26 cellular contexts compared by ENCODE assay signal in the genomic region with DNA sequence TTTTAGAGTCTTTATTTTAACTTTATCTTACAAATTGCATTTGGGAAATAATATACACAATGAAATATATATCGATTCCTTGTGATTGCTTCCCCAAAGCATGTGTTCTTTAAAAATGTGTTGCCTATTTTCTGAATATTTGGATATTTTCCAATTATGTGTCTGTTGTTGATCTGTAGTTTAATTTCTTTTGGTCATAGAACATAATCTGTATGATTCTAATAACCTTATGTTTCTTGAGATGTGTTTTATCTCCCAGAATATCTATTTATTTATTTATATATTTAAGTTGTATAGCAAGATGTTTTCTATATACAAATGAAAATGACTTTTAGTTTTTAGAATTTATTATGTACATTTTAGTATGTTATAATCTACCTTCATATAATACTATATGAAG.
"Had no signal": no experiment of that assay in that cellular context is flagged by ENCODE, and none has a peak within 500 bp of the region (broad histone marks: within the 10 kb centered on the region; RNA-seq: fewer than 3 reads in every experiment).

No MANE protein-coding gene starts in this region.

- H3K9me3 ChIP-seq: left ventricle myocardium inferior, neutrophil, right atrium auricular region, right lobe of liver, suprapubic skin, thoracic aorta, tibial artery, uterus had no signal

- H3K79me2 ChIP-seq: hepatocyte had no signal

- DNase-seq: islet precursor cell; left ventricle myocardium inferior; mesendoderm; naive B cell; natural killer cell; nephron progenitor cell; occipital lobe; right lobe of liver; stimulated activated CD4-positive, alpha-beta T cell treated with anti-CD3 and anti-CD28 coated beads, Interleukin-12 subunit alpha, Interleukin-12 subunit beta, amount 100 ng/mL, for 4 hours; stimulated activated CD4-positive, alpha-beta T cell treated with anti-CD3 and anti-CD28 coated beads, Interleukin-15, amount 100 ng/mL, for 24 hours; stimulated activated CD4-positive, alpha-beta T cell treated with anti-CD3 and anti-CD28 coated beads, Interleukin-2, amount 100 ng/mL, for 24 hours; stimulated activated CD4-positive, alpha-beta T cell treated with anti-CD3 and anti-CD28 coated beads, Interleukin-4, amount 100 ng/mL, for 1 hour; stimulated activated naive B cell treated with anti-CD40 and anti-IgM and Interleukin-4, amounts not matched to agents 10 μg/mL and 1 μg/mL and 100 μg/mL, for 72 hours; stimulated activated naive CD8-positive, alpha-beta T cell treated with anti-CD3 and anti-CD28 coated beads, Interleukin-15, Interleukin-2, amounts not matched to agents 100 U/mL and 50 U/mL, for 24 hours; tibial artery; uterus had no signal

- H3K36me3 Mint-ChIP-seq: naive B cell; natural killer cell; stimulated activated naive B cell treated with anti-CD40 and anti-IgM and Interleukin-4, amounts not matched to agents 10 μg/mL and 1 μg/mL and 100 μg/mL, for 72 hours; type B pancreatic cell had no signal

- ATAC-seq: natural killer cell; right lobe of liver; stimulated activated naive B cell treated with anti-CD40 and anti-IgM and Interleukin-4, amounts not matched to agents 10 μg/mL and 1 μg/mL and 100 μg/mL, for 72 hours; stimulated activated naive CD8-positive, alpha-beta T cell treated with anti-CD3 and anti-CD28 coated beads, Interleukin-15, Interleukin-2, amounts not matched to agents 100 U/mL and 50 U/mL, for 24 hours had no signal

- H3K9me3 Mint-ChIP-seq: nephron progenitor cell; stimulated activated naive B cell treated with anti-CD40 and anti-IgM and Interleukin-4, amounts not matched to agents 10 μg/mL and 1 μg/mL and 100 μg/mL, for 72 hours had no signal

- H3K4me1 ChIP-seq: left ventricle myocardium inferior, right atrium auricular region, right lobe of liver, suprapubic skin, tibial artery, uterus had no signal

- H3K27ac ChIP-seq: hepatocyte, left ventricle myocardium inferior, neural progenitor cell, neutrophil, right atrium auricular region, right lobe of liver, suprapubic skin, thoracic aorta, tibial artery, uterus had no signal

- H3K27me3 Mint-ChIP-seq: naive B cell; progenitor cell of endocrine pancreas; stimulated activated naive B cell treated with anti-CD40 and anti-IgM and Interleukin-4, amounts not matched to agents 10 μg/mL and 1 μg/mL and 100 μg/mL, for 72 hours; type B pancreatic cell had no signal

- H3K36me3 ChIP-seq: left ventricle myocardium inferior, neural progenitor cell, neutrophil, right atrium auricular region, right lobe of liver, suprapubic skin, thoracic aorta, tibial artery, uterus had no signal

- H3K4me3 Mint-ChIP-seq: mesothelial cell of epicardium; naive B cell; natural killer cell; nephron progenitor cell; neural progenitor cell; stimulated activated naive B cell treated with anti-CD40 and anti-IgM and Interleukin-4, amounts not matched to agents 10 μg/mL and 1 μg/mL and 100 μg/mL, for 72 hours; type B pancreatic cell had no signal

- H3K27me3 ChIP-seq: hepatocyte, neural progenitor cell, neutrophil, right atrium auricular region, right lobe of liver, suprapubic skin, tibial artery, uterus had no signal

- H3K4me2 ChIP-seq: hepatocyte, neural progenitor cell had no signal

- H2AFZ ChIP-seq: hepatocyte, neural progenitor cell had no signal

- H3K4me3 ChIP-seq: hepatocyte, left ventricle myocardium inferior, lung, neural progenitor cell, right atrium auricular region, right lobe of liver, suprapubic skin, thoracic aorta, tibial artery, uterus had no signal

- H3K9ac ChIP-seq: neural progenitor cell had no signal

- H3K27ac Mint-ChIP-seq: mesothelial cell of epicardium; naive B cell; natural killer cell; nephron progenitor cell; neural progenitor cell; progenitor cell of endocrine pancreas; stimulated activated naive B cell treated with anti-CD40 and anti-IgM and Interleukin-4, amounts not matched to agents 10 μg/mL and 1 μg/mL and 100 μg/mL, for 72 hours; type B pancreatic cell had no signal

- H3K4me1 Mint-ChIP-seq: mesothelial cell of epicardium; naive B cell; natural killer cell; stimulated activated naive B cell treated with anti-CD40 and anti-IgM and Interleukin-4, amounts not matched to agents 10 μg/mL and 1 μg/mL and 100 μg/mL, for 72 hours had no signal
